ENCODE assay signal across 19 cellular contexts in genomic region chr5:69075522-69076169, GRCh38.
"Had no signal": no experiment of that assay in that cellular context is flagged by ENCODE, and none has a peak within 500 bp of the region (broad histone marks: within the 10 kb centered on the region; RNA-seq: fewer than 3 reads in every experiment).

No MANE protein-coding gene starts in this region.

- ATAC-seq: activated CD4-positive, CD25-positive, alpha-beta regulatory T cell treated with anti-CD3 and anti-CD28 coated beads, Interleukin-2, amount 50 U/mL, for 24 hours; gastroesophageal sphincter; naive thymus-derived CD8-positive, alpha-beta T cell had no signal

- H3K36me3 ChIP-seq: ascending aorta, breast epithelium, gastroesophageal sphincter, heart right ventricle, stomach had no signal

- H3K4me1 Mint-ChIP-seq: naive thymus-derived CD8-positive, alpha-beta T cell had no signal

- H3K4me3 Mint-ChIP-seq: naive thymus-derived CD8-positive, alpha-beta T cell had no signal

- H3K27me3 ChIP-seq: ascending aorta, breast epithelium, gastroesophageal sphincter, heart right ventricle, stomach had no signal

- H3K4me3 ChIP-seq: ascending aorta, breast epithelium, gastroesophageal sphincter, heart right ventricle, stomach had no signal

- DNase-seq: activated CD8-positive, alpha-beta memory T cell treated with anti-CD3 and anti-CD28 coated beads for 24 hours; activated CD8-positive, alpha-beta memory T cell treated with anti-CD3 and anti-CD28 coated beads, Interleukin-2, amount 50 U/mL, for 48 hours; activated effector memory CD4-positive, alpha-beta T cell treated with anti-CD3 and anti-CD28 coated beads, Interleukin-2, amount 50 U/mL, for 16 hours; activated naive CD4-positive, alpha-beta T cell treated with anti-CD3 and anti-CD28 coated beads, Interleukin-2, amount 50 U/mL, for 16 hours; activated T-cell treated with anti-CD3 and anti-CD28 coated beads, Interleukin-2, amount 50 U/mL, for 48 hours; cortex of kidney; effector CD4-positive, alpha-beta T cell; heart right ventricle; mesenchymal stem cell; naive thymus-derived CD8-positive, alpha-beta T cell; nucleus accumbens; stimulated activated CD4-positive, alpha-beta T cell treated with anti-CD3 and anti-CD28 coated beads, Interleukin-12 subunit alpha, Interleukin-12 subunit beta, amount 100 ng/mL, for 4 hours; stimulated activated CD4-positive, alpha-beta T cell treated with anti-CD3 and anti-CD28 coated beads, Interleukin-1b, Interleukin-23, amount 100 ng/mL, for 48 hours; stimulated activated CD8-positive, alpha-beta memory T cell treated with anti-CD3 and anti-CD28 coated beads, Interleukin-4, amount 100 ng/mL, for 48 hours; stomach had no signal

- H3K27ac Mint-ChIP-seq: naive thymus-derived CD8-positive, alpha-beta T cell had no signal

- H3K4me1 ChIP-seq: ascending aorta, breast epithelium, gastroesophageal sphincter, heart right ventricle, stomach had no signal

- H3K27ac ChIP-seq: ascending aorta, breast epithelium, gastroesophageal sphincter, heart right ventricle, stomach had no signal

- H3K9me3 ChIP-seq: ascending aorta, breast epithelium, gastroesophageal sphincter, heart right ventricle, stomach had no signal

- H3K9me3 Mint-ChIP-seq: naive thymus-derived CD8-positive, alpha-beta T cell had no signal
